In the genomic region with DNA sequence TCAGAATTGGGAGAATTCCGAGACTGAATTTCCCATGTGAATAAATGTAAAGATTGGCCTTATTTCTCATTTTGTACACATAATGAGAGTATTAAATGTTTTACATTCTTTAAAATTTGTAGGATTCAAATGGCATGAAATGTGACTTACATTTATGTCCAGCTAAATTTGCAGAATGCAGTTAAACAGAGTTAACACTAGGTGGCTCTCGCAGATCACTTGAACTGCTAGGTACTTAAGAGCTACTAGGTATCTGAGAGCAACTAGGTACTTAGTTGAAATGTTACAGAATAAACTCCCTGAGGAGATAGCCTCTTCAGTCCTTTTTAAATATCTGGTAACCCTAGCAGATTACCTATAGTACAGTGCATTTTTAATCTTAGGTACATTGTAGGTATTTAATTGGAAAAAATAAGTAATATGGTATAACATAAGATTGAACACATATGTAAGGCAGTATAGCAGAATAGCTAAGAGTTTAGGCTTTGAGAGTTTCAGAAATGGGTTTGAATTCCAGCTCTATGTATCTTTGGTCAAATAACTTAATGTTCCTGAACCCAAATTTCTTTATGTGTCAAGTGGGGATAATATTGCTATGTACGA, we compare ENCODE assay signal across 8 cellular contexts.
A peak's percentile ranks its signal among the peaks of the same experiment; 100 is the strongest.
DNase-seq lines count a peak whose midpoint lies in the region; ATAC-seq, FAIRE-seq and TF ChIP-seq lines count a peak whose summit lies in the region.

No MANE protein-coding gene starts in this region.

- H3K36me3 ChIP-seq in H1 (ENCODE audit: control insufficient read depth in 2 of 4, insufficient read depth in 4 of 4, low read length in 3 of 4) (peaks cover 2 to 3% (median 3%) of the 10 kb centered on the region in 4 experiments; a peak in 5 of 8 replicates), mesenchymal stem cell (ENCODE audit: control insufficient read depth in 1 of 2, insufficient read depth in 2 of 2, low read depth in 1 of 2, low read length in 2 of 2) (peaks cover 4 to 37% of the 10 kb centered on the region in 2 experiments)

- H3K23ac ChIP-seq in H1 (ENCODE audit: insufficient read length): no peak overlapping the region
- no peak overlapping the region for H3K23ac ChIP-seq in mesenchymal stem cell (ENCODE audit: low read length in 2 of 2)

- H4K8ac ChIP-seq in H1 (ENCODE audit: extremely low read depth, insufficient read depth, low read length): no peak overlapping the region
- no peak overlapping the region for H4K8ac ChIP-seq in mesenchymal stem cell (ENCODE audit: low read length)

- POLR2A ChIA-PET in H1 (lab: Charles Lee; ENCODE audit: partially characterized antibody): no interaction called here

- no peaks in the 10 kb centered on the region for H3K79me2 ChIP-seq in H1 (ENCODE audit: control insufficient read depth in 1 of 2, insufficient read depth in 2 of 2, low read length in 2 of 2)

- no peak overlapping the region for H2BK12ac ChIP-seq in H1 (ENCODE audit: low read depth, low read length)
- no peak overlapping the region for H2BK12ac ChIP-seq in mesenchymal stem cell (ENCODE audit: low read length in 2 of 2)

- CTCF ChIA-PET in H1 (lab: Charles Lee; ENCODE audit: partially characterized antibody): interaction anchor here (0.6 to 4.0 kb wide), 51 partner anchors 9 to 1102 kb away, joined by 3 to 33 read pairs (median 4); no protein-coding TSS in a partner anchor

- peak in 2 of 3 experiments; percentile 71 to 83; a peak in 3 of 4 replicates for TF ChIP-seq CTCF in H1 (IDR thresholded peaks at IDR 0.05; ENCODE audit: control extremely low read depth in 1 of 3, insufficient read depth in 1 of 3, low read depth in 1 of 3, low read length in 3 of 3)

- TF ChIP-seq POLR2A in H1 (IDR thresholded peaks at IDR 0.05; ENCODE audit: control extremely low read depth in 1 of 2, low read depth in 2 of 2, low read length in 2 of 2): no peak

- H3K18ac ChIP-seq in H1 (ENCODE audit: extremely low read depth, low read length) (no peak overlapping the region), mesenchymal stem cell (ENCODE audit: low read depth in 1 of 2, low read length in 2 of 2) (no peak overlapping the region)

- H2BK120ac ChIP-seq in H1 (replicated peaks; ENCODE audit: low read depth, low read length) (no peak overlapping the region), mesenchymal stem cell (ENCODE audit: low read depth, low read length) (no peak overlapping the region)

- no peak overlapping the region for H2BK5ac ChIP-seq in H1 (ENCODE audit: low read depth, low read length)
- H2BK5ac ChIP-seq in mesenchymal stem cell (ENCODE audit: low read depth, low read length, poor library complexity, severe bottlenecking): no peak overlapping the region

- H3K4me2 ChIP-seq in H1 (ENCODE audit: insufficient read depth in 1 of 2, low read depth in 2 of 2, low read length in 2 of 2): no peak overlapping the region
- no peak overlapping the region for H3K4me2 ChIP-seq in mesenchymal stem cell (ENCODE audit: low read length, poor library complexity, severe bottlenecking)

- no peaks in the 10 kb centered on the region for H3K27me3 ChIP-seq in H1 (replicated peaks in 1 of 4; ENCODE audit: control insufficient read depth in 3 of 4, extremely low read depth in 1 of 4, insufficient read depth in 3 of 4, low read length in 3 of 4)
- no peaks in the 10 kb centered on the region for H3K27me3 ChIP-seq in mesenchymal stem cell (ENCODE audit: control insufficient read depth in 1 of 2, insufficient read depth in 1 of 2, low read length in 2 of 2)

- no peaks in the 10 kb centered on the region for H3K4me1 ChIP-seq in H1 (replicated peaks in 1 of 4; ENCODE audit: control insufficient read depth in 3 of 4, insufficient read depth in 4 of 4, low read length in 3 of 4)
- H3K4me1 ChIP-seq in mesenchymal stem cell (ENCODE audit: control insufficient read depth, insufficient read depth, low read depth, low read length): no peaks in the 10 kb centered on the region

- H2AK5ac ChIP-seq in H1 (ENCODE audit: low read depth, low read length) (no peak overlapping the region), mesenchymal stem cell (ENCODE audit: low read length, severe bottlenecking) (no peak overlapping the region)

- no peak overlapping the region for H4K91ac ChIP-seq in H1 (replicated peaks; ENCODE audit: insufficient read length, low read length)
- no peak overlapping the region for H4K91ac ChIP-seq in mesenchymal stem cell (ENCODE audit: low read length)

- WGBS in H1 (ENCODE audit: extremely low coverage in 1 of 2, insufficient coverage in 1 of 2, insufficient read length in 1 of 2, insufficient replicate concordance in 2 of 2, low coverage in 1 of 2, low lambda C conversion rate in 2 of 2, missing lambda C conversion rate in 1 of 2), 2 experiments: 37% methylated on average over 3 of the region's 3 CpGs; no CpG with 5 or more reads in 1 of the 2 experiments
- WGBS in mesenchymal stem cell: 0% methylated on average over 1 of the region's 3 CpGs

- TF ChIP-seq RAD21 in H1 (IDR thresholded peaks at IDR 0.05 in 1 of 2, conservative IDR thresholded peaks at IDR 0.05 in 1 of 2; ENCODE audit: low read depth in 2 of 2, low read length in 2 of 2): peak; percentile 92 to 93

- H3K27ac ChIP-seq in H1 (ENCODE audit: low read depth, low read length): no peak overlapping the region
- H3K27ac ChIP-seq in mesenchymal stem cell (ENCODE audit: low read length, poor library complexity, severe bottlenecking): no peak overlapping the region

- H3K4ac ChIP-seq in H1 (replicated peaks; ENCODE audit: insufficient read length, low read depth, low read length): no peak overlapping the region
- H3K4ac ChIP-seq in mesenchymal stem cell (ENCODE audit: low read depth in 1 of 2, low read length in 2 of 2): no peak overlapping the region

- no peaks in the 10 kb centered on the region for H3K9me3 ChIP-seq in H1 (ENCODE audit: insufficient read depth in 2 of 2, low read depth in 1 of 2, low read length in 1 of 2)
- H3K9me3 ChIP-seq in mesenchymal stem cell (ENCODE audit: control insufficient read depth, low read length): no peaks in the 10 kb centered on the region

- H3K23me2 ChIP-seq in H1 (ENCODE audit: low read depth, low read length): no peaks in the 10 kb centered on the region

- no peak overlapping the region for H3K14ac ChIP-seq in H1 (ENCODE audit: insufficient read length)
- H3K14ac ChIP-seq in mesenchymal stem cell (ENCODE audit: low read length in 2 of 2): no peak overlapping the region

- peak; percentile 88 for FAIRE-seq in H1 (lab: Jason Lieb, UNC)

- no peaks in the 10 kb centered on the region for H4K20me1 ChIP-seq in H1 (replicated peaks in 1 of 2; ENCODE audit: control insufficient read depth in 1 of 2, insufficient read depth in 2 of 2, low read length in 2 of 2)

- H2AFZ ChIP-seq in H1 (ENCODE audit: low read length) (no peak overlapping the region), mesenchymal stem cell (ENCODE audit: low read depth, low read length) (no peak overlapping the region)

- no peak overlapping the region for H2BK15ac ChIP-seq in H1 (ENCODE audit: low read length)
- H2BK15ac ChIP-seq in mesenchymal stem cell (ENCODE audit: low read depth, poor library complexity, severe bottlenecking): no peak overlapping the region

- H3K79me1 ChIP-seq in H1 (ENCODE audit: low read depth, low read length) (no peaks in the 10 kb centered on the region), mesenchymal stem cell (replicated peaks; ENCODE audit: low read length, poor library complexity, severe bottlenecking) (no peaks in the 10 kb centered on the region)

- no peak for ATAC-seq in GM21717 (IDR thresholded peaks at IDR 0.05; ENCODE audit: unreplicated experiment)

- no peak overlapping the region for H3K56ac ChIP-seq in H1 (replicated peaks; ENCODE audit: insufficient read length, low read depth, low read length)

- no peak overlapping the region for H2BK20ac ChIP-seq in H1 (ENCODE audit: low read length)

- TF ChIP-seq EP300 in H1 (IDR thresholded peaks at IDR 0.05; ENCODE audit: borderline replicate concordance in 1 of 2, low read depth in 2 of 2, low read length in 2 of 2): no peak

- DNase-seq in Daoy (ENCODE audit: low read depth) (peak; percentile 55), H4 (ENCODE audit: low spot score) (peak; percentile 62), NCI-H1092 (lab: John Stamatoyannopoulos, UW) (peak; percentile 37), SHP77 (lab: John Stamatoyannopoulos, UW) (peak; percentile 42 to 60), H1 (ENCODE audit: low read depth in 1 of 2, low spot score in 2 of 2) (no peak), mesenchymal stem cell (peak; percentile 76), GM19238 (ENCODE audit: insufficient read length, low spot score) (no peak)

- no peak overlapping the region for H4K5ac ChIP-seq in H1 (ENCODE audit: insufficient read length, low read depth, low read length)

- H3K4me3 ChIP-seq in H1 (ENCODE audit: extremely low read depth in 1 of 4, insufficient read depth in 2 of 4, low read depth in 3 of 4, low read length in 4 of 4) (no peak overlapping the region), mesenchymal stem cell (ENCODE audit: insufficient read depth in 1 of 2, low read depth in 1 of 2, low read length in 2 of 2) (no peak overlapping the region)

- H3K9ac ChIP-seq in H1 (replicated peaks in 1 of 4; ENCODE audit: extremely low read depth in 1 of 4, low read depth in 3 of 4, low read length in 3 of 4) (no peak overlapping the region), mesenchymal stem cell (ENCODE audit: low read length) (no peak overlapping the region)

TF ChIP-seq in H1, 55 proteins besides CTCF, POLR2A, EP300 and RAD21 (continues in another document):
- TF ChIP-seq CREB1 (IDR thresholded peaks at IDR 0.05): no peak
- TF ChIP-seq CHD2 (IDR thresholded peaks at IDR 0.05; ENCODE audit: low read length): no peak
- TF ChIP-seq HDAC6 (IDR thresholded peaks at IDR 0.05; ENCODE audit: low read depth, low read length): no peak
- no peak for TF ChIP-seq RFX5 (IDR thresholded peaks at IDR 0.05; ENCODE audit: borderline replicate concordance, low read depth, low read length)
- TF ChIP-seq ATF3 (IDR thresholded peaks at IDR 0.05; ENCODE audit: insufficient read depth, low read depth, low read length): no peak
- TF ChIP-seq SP1 (IDR thresholded peaks at IDR 0.05; ENCODE audit: low read depth, low read length): no peak
- no peak for TF ChIP-seq KDM5A (IDR thresholded peaks at IDR 0.05; ENCODE audit: low read length)
- TF ChIP-seq ASH2L (IDR thresholded peaks at IDR 0.05; ENCODE audit: low read length): no peak
- no peak for TF ChIP-seq SIRT6 (IDR thresholded peaks at IDR 0.05; ENCODE audit: low read length)
- TF ChIP-seq MAX (IDR thresholded peaks at IDR 0.05): no peak
- TF ChIP-seq MAFK (IDR thresholded peaks at IDR 0.05; ENCODE audit: low read depth, low read length): no peak
- TF ChIP-seq CTBP2 (IDR thresholded peaks at IDR 0.05; ENCODE audit: borderline replicate concordance, insufficient read depth, insufficient read length, low read length): no peak
- no peak for TF ChIP-seq SIX5 (IDR thresholded peaks at IDR 0.05; ENCODE audit: low read depth, low read length)

Comparison
In these comparisons a context has a peak if more than half of its experiments do, and no peak if none do; other contexts are left out.
1. DNase-seq: peak in Daoy (single experiment), H4 (single experiment), NCI-H1092 (single experiment), SHP77 (2 of 2) and mesenchymal stem cell (single experiment); none in H1 (0 of 2) and GM19238 (single experiment).